Comparison of ENCODE assay signal across 18 cellular contexts in the genomic region with DNA sequence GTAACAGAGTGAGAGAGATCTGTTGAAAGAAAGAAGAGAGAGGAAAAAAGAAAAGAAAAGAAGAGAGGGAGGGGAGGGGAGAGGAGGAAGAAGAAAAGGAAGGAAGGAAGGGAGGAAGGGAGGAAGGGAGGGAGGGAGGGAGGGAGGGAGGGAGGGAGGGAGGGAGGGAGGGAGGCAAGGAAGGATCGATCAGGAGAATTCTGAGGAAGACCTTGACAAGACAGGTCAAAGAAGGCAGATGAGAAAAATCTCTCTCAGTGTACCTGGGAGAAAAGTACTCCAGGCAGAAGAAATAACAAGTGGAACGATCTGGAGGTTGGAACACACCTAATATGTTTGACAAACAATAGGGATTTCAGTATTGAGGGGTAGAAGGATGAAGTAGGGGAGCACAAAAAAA.
DNase-seq lines count a peak whose midpoint lies in the region; ATAC-seq and TF ChIP-seq lines count a peak whose summit lies in the region.
"Had no signal": no experiment of that assay in that cellular context is flagged by ENCODE, and none has a peak within 500 bp of the region (broad histone marks: within the 10 kb centered on the region; RNA-seq: fewer than 3 reads in every experiment).

No MANE protein-coding gene starts in this region.

- no peaks in the 10 kb centered on the region for H3K9me3 Mint-ChIP-seq in activated CD8-positive, alpha-beta T cell treated with anti-CD3 and anti-CD28 coated beads for 36 hours
- H3K9me3 Mint-ChIP-seq in activated CD8-positive, alpha-beta T cell treated with anti-CD3 and anti-CD28 coated beads, Interleukin-2, amount 10 ng/mL, durations not matched to agents 7 days and 5 days (ENCODE audit: insufficient read depth) = no peaks in the 10 kb centered on the region
- H3K9me3 Mint-ChIP-seq in CD8-positive, alpha-beta T cell = no peaks in the 10 kb centered on the region
- H3K9me3 Mint-ChIP-seq in progenitor cell of endocrine pancreas (ENCODE audit: low read depth) = no peaks in the 10 kb centered on the region

- H3K27ac ChIP-seq in CD8-positive, alpha-beta T cell (ENCODE audit: low read depth, low read length) = no peak overlapping the region
- H3K27ac ChIP-seq: BLaER1 had no signal

- intact Hi-C loops in activated CD8-positive, alpha-beta T cell treated with anti-CD3 and anti-CD28 coated beads for 36 hours (cut with micrococcal nuclease) = loop anchor here (10.0 kb wide), 1 partner anchor 75 kb away; no protein-coding TSS in a partner anchor
- intact Hi-C loops in CD8-positive, alpha-beta T cell (cut with DNase I, micrococcal nuclease) = loop anchor here in 1 of 2 experiments (5.0 kb wide), 1 partner anchor 58 kb away; no protein-coding TSS in a partner anchor

- H3K27ac Mint-ChIP-seq in activated CD8-positive, alpha-beta T cell treated with anti-CD3 and anti-CD28 coated beads for 36 hours = peak overlapping the region; percentile 11
- H3K27ac Mint-ChIP-seq in activated CD8-positive, alpha-beta T cell treated with anti-CD3 and anti-CD28 coated beads, Interleukin-2, amount 10 ng/mL, durations not matched to agents 7 days and 5 days = no peak overlapping the region
- peak overlapping the region; percentile 6 for H3K27ac Mint-ChIP-seq in CD8-positive, alpha-beta T cell
- H3K27ac Mint-ChIP-seq in T-helper 17 cell = no peak overlapping the region
- peak overlapping the region; percentile 26 for H3K27ac Mint-ChIP-seq in progenitor cell of endocrine pancreas

- POLR2A ChIA-PET in activated CD8-positive, alpha-beta T cell treated with anti-CD3 and anti-CD28 coated beads for 36 hours (lab: Charles Lee) = no interaction called here
- POLR2A ChIA-PET in activated CD8-positive, alpha-beta T cell treated with anti-CD3 and anti-CD28 coated beads, Interleukin-2, amount 10 ng/mL, durations not matched to agents 7 days and 5 days (lab: Charles Lee) = no interaction called here
- POLR2A ChIA-PET in CD8-positive, alpha-beta T cell (lab: Charles Lee) = no interaction called here

- CTCF ChIA-PET in activated CD8-positive, alpha-beta T cell treated with anti-CD3 and anti-CD28 coated beads for 36 hours (lab: Charles Lee) = no interaction called here
- CTCF ChIA-PET in activated CD8-positive, alpha-beta T cell treated with anti-CD3 and anti-CD28 coated beads, Interleukin-2, amount 10 ng/mL, durations not matched to agents 7 days and 5 days (lab: Charles Lee) = no interaction called here
- CTCF ChIA-PET in CD8-positive, alpha-beta T cell (lab: Charles Lee) = no interaction called here

- H3K4me3 Mint-ChIP-seq in activated CD8-positive, alpha-beta T cell treated with anti-CD3 and anti-CD28 coated beads for 36 hours = no peak overlapping the region
- H3K4me3 Mint-ChIP-seq in activated CD8-positive, alpha-beta T cell treated with anti-CD3 and anti-CD28 coated beads, Interleukin-2, amount 10 ng/mL, durations not matched to agents 7 days and 5 days = no peak overlapping the region
- no peak overlapping the region for H3K4me3 Mint-ChIP-seq in CD8-positive, alpha-beta T cell
- H3K4me3 Mint-ChIP-seq in T-helper 17 cell = peak overlapping the region; percentile 0
- no peak overlapping the region for H3K4me3 Mint-ChIP-seq in progenitor cell of endocrine pancreas (ENCODE audit: low read depth)
- H3K4me3 Mint-ChIP-seq: CD14-positive monocyte; CD4-positive, alpha-beta memory T cell had no signal

- H3K4me3 ChIP-seq in CD8-positive, alpha-beta T cell (ENCODE audit: low read depth, low read length) = no peak overlapping the region
- H3K4me3 ChIP-seq: BLaER1, GM12878 had no signal

- ATAC-seq in activated CD8-positive, alpha-beta T cell treated with anti-CD3 and anti-CD28 coated beads for 36 hours = no peak
- ATAC-seq in activated CD8-positive, alpha-beta T cell treated with anti-CD3 and anti-CD28 coated beads, Interleukin-2, amount 10 ng/mL, durations not matched to agents 7 days and 5 days = no peak
- ATAC-seq in CD8-positive, alpha-beta T cell = no peak
- ATAC-seq in T-helper 17 cell = no peak
- ATAC-seq: GM12878 had no signal

- H3K27me3 ChIP-seq in CD8-positive, alpha-beta T cell (ENCODE audit: insufficient read depth, low read length) = no peaks in the 10 kb centered on the region
- H3K27me3 ChIP-seq: BLaER1 had no signal

- peaks cover 8% of the 10 kb centered on the region for H3K4me1 Mint-ChIP-seq in activated CD8-positive, alpha-beta T cell treated with anti-CD3 and anti-CD28 coated beads for 36 hours (ENCODE audit: low read depth)
- H3K4me1 Mint-ChIP-seq in activated CD8-positive, alpha-beta T cell treated with anti-CD3 and anti-CD28 coated beads, Interleukin-2, amount 10 ng/mL, durations not matched to agents 7 days and 5 days (ENCODE audit: low read depth) = no peaks in the 10 kb centered on the region
- H3K4me1 Mint-ChIP-seq in CD8-positive, alpha-beta T cell (ENCODE audit: low read depth) = peaks cover 7% of the 10 kb centered on the region
- H3K4me1 Mint-ChIP-seq in T-helper 17 cell = peaks cover 13% of the 10 kb centered on the region
- H3K4me1 Mint-ChIP-seq in progenitor cell of endocrine pancreas (ENCODE audit: low read depth) = no peaks in the 10 kb centered on the region
- H3K4me1 Mint-ChIP-seq: CD14-positive monocyte had no signal

- no peak for TF ChIP-seq CTCF in activated CD8-positive, alpha-beta T cell treated with anti-CD3 and anti-CD28 coated beads for 36 hours (IDR thresholded peaks at IDR 0.05)
- TF ChIP-seq CTCF in CD8-positive, alpha-beta T cell (IDR thresholded peaks at IDR 0.05) = no peak
- no peak for TF ChIP-seq CTCF in progenitor cell of endocrine pancreas (IDR thresholded peaks at IDR 0.05; ENCODE audit: unreplicated experiment)

- H3K4me1 ChIP-seq in CD8-positive, alpha-beta T cell (ENCODE audit: insufficient read depth, low read length) = no peaks in the 10 kb centered on the region
- H3K4me1 ChIP-seq: BLaER1 had no signal

- H3K36me3 Mint-ChIP-seq in activated CD8-positive, alpha-beta T cell treated with anti-CD3 and anti-CD28 coated beads for 36 hours (ENCODE audit: low read depth) = peaks cover 22% of the 10 kb centered on the region
- H3K36me3 Mint-ChIP-seq in activated CD8-positive, alpha-beta T cell treated with anti-CD3 and anti-CD28 coated beads, Interleukin-2, amount 10 ng/mL, durations not matched to agents 7 days and 5 days (ENCODE audit: low read depth) = peaks cover 28% of the 10 kb centered on the region
- H3K36me3 Mint-ChIP-seq in CD8-positive, alpha-beta T cell = peaks cover 46% of the 10 kb centered on the region
- H3K36me3 Mint-ChIP-seq in T-helper 17 cell (ENCODE audit: low read depth) = peaks cover 6% of the 10 kb centered on the region
- peaks cover 5% of the 10 kb centered on the region for H3K36me3 Mint-ChIP-seq in progenitor cell of endocrine pancreas (ENCODE audit: insufficient read depth)

- DNase-seq in activated CD8-positive, alpha-beta T cell treated with anti-CD3 and anti-CD28 coated beads for 36 hours = no peak
- no peak for DNase-seq in activated CD8-positive, alpha-beta T cell treated with anti-CD3 and anti-CD28 coated beads, Interleukin-2, amount 10 ng/mL, durations not matched to agents 7 days and 5 days
- no peak for DNase-seq in CD8-positive, alpha-beta T cell
- DNase-seq in T-helper 17 cell (no peak), progenitor cell of endocrine pancreas (ENCODE audit: low spot score, unreplicated experiment) (no peak)
- no peak for DNase-seq in activated CD4-positive, CD25-positive, alpha-beta regulatory T cell (lab: John Stamatoyannopoulos, UW)
- no peak for DNase-seq in stimulated activated naive CD4-positive, alpha-beta T cell treated with Interleukin-2 at 50 U/mL for 16 hours (lab: John Stamatoyannopoulos, UW)
- DNase-seq: 8988T; CD4-positive, alpha-beta memory T cell; DMS 273 treated with DMSO at 0.1 percent for 48 hours; DMS53; DND-41; EL; GOT3; H7 had no signal

- no peaks in the 10 kb centered on the region for H3K9me3 ChIP-seq in CD8-positive, alpha-beta T cell (ENCODE audit: low read length)
- H3K9me3 ChIP-seq in T-helper 17 cell (ENCODE audit: control insufficient read depth, low read length, poor library complexity, severe bottlenecking) = no peaks in the 10 kb centered on the region
- H3K9me3 ChIP-seq: BLaER1 had no signal

- peaks cover 8% of the 10 kb centered on the region for H3K36me3 ChIP-seq in CD8-positive, alpha-beta T cell (ENCODE audit: insufficient read depth, low read length)

- H3K27me3 Mint-ChIP-seq in activated CD8-positive, alpha-beta T cell treated with anti-CD3 and anti-CD28 coated beads for 36 hours = no peaks in the 10 kb centered on the region
- H3K27me3 Mint-ChIP-seq in activated CD8-positive, alpha-beta T cell treated with anti-CD3 and anti-CD28 coated beads, Interleukin-2, amount 10 ng/mL, durations not matched to agents 7 days and 5 days (ENCODE audit: low read depth) = no peaks in the 10 kb centered on the region
- no peaks in the 10 kb centered on the region for H3K27me3 Mint-ChIP-seq in CD8-positive, alpha-beta T cell (ENCODE audit: low read depth)
- no peaks in the 10 kb centered on the region for H3K27me3 Mint-ChIP-seq in T-helper 17 cell
- no peaks in the 10 kb centered on the region for H3K27me3 Mint-ChIP-seq in progenitor cell of endocrine pancreas
- H3K27me3 Mint-ChIP-seq: CD4-positive, alpha-beta memory T cell had no signal

Comparison
In these comparisons a context has a peak if more than half of its experiments do, and no peak if none do; other contexts are left out.
1. H3K27ac Mint-ChIP-seq: peak in activated CD8-positive, alpha-beta T cell treated with anti-CD3 and anti-CD28 coated beads for 36 hours (single experiment), CD8-positive, alpha-beta T cell (single experiment) and progenitor cell of endocrine pancreas (single experiment); none in activated CD8-positive, alpha-beta T cell treated with anti-CD3 and anti-CD28 coated beads, Interleukin-2, amount 10 ng/mL, durations not matched to agents 7 days and 5 days (single experiment) and T-helper 17 cell (single experiment).